Comparison of ENCODE assay signal across 9 cellular contexts in genomic region chr11:111870522-111870886, GRCh38. TPM values are rescaled to one million over a fixed set of nuclear protein-coding genes. Genes with fewer than 3 reads are reported as not detected.
DNase-seq lines count a peak whose midpoint lies in the region; ATAC-seq and TF ChIP-seq lines count a peak whose summit lies in the region.
"Had no signal": no experiment of that assay in that cellular context is flagged by ENCODE, and none has a peak within 500 bp of the region (broad histone marks: within the 10 kb centered on the region; RNA-seq: fewer than 3 reads in every experiment).

No MANE protein-coding gene starts in this region.

- no peaks in the 10 kb centered on the region for H3K9me3 Mint-ChIP-seq in activated T-cell treated with anti-CD3 and anti-CD28 coated beads, Interleukin-2, amount 50 U/mL, for 72 hours

- no peak overlapping the region for H4K5ac ChIP-seq in mesendoderm (ENCODE audit: low read length)

- H3K4ac ChIP-seq in mesendoderm (ENCODE audit: low read depth, low read length), result no peak overlapping the region

- H3K4me3 ChIP-seq in ascending aorta (peak overlapping the region; percentile 92 to 97), mesendoderm (ENCODE audit: low read length) (peak overlapping the region; percentile 77)

- H3K36me3 Mint-ChIP-seq in activated T-cell treated with anti-CD3 and anti-CD28 coated beads, Interleukin-2, amount 50 U/mL, for 72 hours (ENCODE audit: insufficient read depth in 2 of 2), result peaks cover 10 to 20% of the 10 kb centered on the region in 2 donors

- H3K27me3 Mint-ChIP-seq in activated T-cell treated with anti-CD3 and anti-CD28 coated beads, Interleukin-2, amount 50 U/mL, for 72 hours (ENCODE audit: low read depth), result no peaks in the 10 kb centered on the region

- H4K8ac ChIP-seq in mesendoderm (ENCODE audit: low read depth, low read length), result no peak overlapping the region

- no peak overlapping the region for H3K23ac ChIP-seq in mesendoderm (ENCODE audit: low read length)

- ATAC-seq in activated T-cell treated with anti-CD3 and anti-CD28 coated beads, Interleukin-2, amount 50 U/mL, for 72 hours (replicated peaks in 1 of 2), result peak; percentile 12 to 22
- ATAC-seq in HG03442 (IDR thresholded peaks at IDR 0.05; ENCODE audit: unreplicated experiment) (peak; percentile 2), HG02970 (IDR thresholded peaks at IDR 0.05; ENCODE audit: low FRiP score, unreplicated experiment) (no peak)

- peaks cover 0 to 8% of the 10 kb centered on the region in 2 donors for H3K4me1 ChIP-seq in ascending aorta
- no peaks in the 10 kb centered on the region for H3K4me1 ChIP-seq in mesendoderm (ENCODE audit: control insufficient read depth, low read depth, low read length)

- H3K27ac ChIP-seq in ascending aorta (peak overlapping the region; percentile 85 to 96), mesendoderm (ENCODE audit: low read depth, low read length) (no peak overlapping the region)

- peak overlapping the region; percentile 91 for H3K4me3 Mint-ChIP-seq in activated T-cell treated with anti-CD3 and anti-CD28 coated beads, Interleukin-2, amount 50 U/mL, for 72 hours

- H3K4me2 ChIP-seq in mesendoderm (ENCODE audit: low read length), result peak overlapping the region; percentile 70

- peaks cover 29% of the 10 kb centered on the region for H3K4me1 Mint-ChIP-seq in activated T-cell treated with anti-CD3 and anti-CD28 coated beads, Interleukin-2, amount 50 U/mL, for 72 hours (ENCODE audit: low read depth)

- TF ChIP-seq CTCF in ascending aorta (IDR thresholded peaks at IDR 0.05), result no peak

- H2BK120ac ChIP-seq in mesendoderm (ENCODE audit: low read depth, low read length), result no peak overlapping the region

- no peak overlapping the region for H2AK5ac ChIP-seq in mesendoderm (ENCODE audit: low read length)

- H2BK15ac ChIP-seq in mesendoderm (replicated peaks; ENCODE audit: low read depth), result no peak overlapping the region

- peaks cover 18 to 23% of the 10 kb centered on the region in 2 donors for H3K36me3 ChIP-seq in ascending aorta
- no peaks in the 10 kb centered on the region for H3K36me3 ChIP-seq in mesendoderm (ENCODE audit: control insufficient read depth, insufficient read depth, low read length)

- peak overlapping the region; percentile 76 for H3K27ac Mint-ChIP-seq in activated T-cell treated with anti-CD3 and anti-CD28 coated beads, Interleukin-2, amount 50 U/mL, for 72 hours

- H3K27me3 ChIP-seq in ascending aorta, result no peaks in the 10 kb centered on the region
- no peaks in the 10 kb centered on the region for H3K27me3 ChIP-seq in mesendoderm (ENCODE audit: insufficient read depth, low read length, poor library complexity)

- H3K9me3 ChIP-seq in ascending aorta, result no peaks in the 10 kb centered on the region

- no peaks in the 10 kb centered on the region for H3K79me1 ChIP-seq in mesendoderm (ENCODE audit: low read length)

- no peak overlapping the region for H3K18ac ChIP-seq in mesendoderm (ENCODE audit: low read length)

- H3K9ac ChIP-seq in mesendoderm (ENCODE audit: low read length), result peak overlapping the region; percentile 88

- H2BK5ac ChIP-seq in mesendoderm (ENCODE audit: low read length), result no peak overlapping the region

- no peaks in the 10 kb centered on the region for H3K79me2 ChIP-seq in mesendoderm (ENCODE audit: control insufficient read depth, insufficient read depth, low read length)

- no peak for DNase-seq in activated T-cell treated with anti-CD3 and anti-CD28 coated beads, Interleukin-2, amount 50 U/mL, for 72 hours
- no peak for DNase-seq in activated T-cell treated with anti-CD3 and anti-CD28 coated beads, Interleukin-2, amount 50 U/mL, for 48 hours
- no peak for DNase-seq in ascending aorta (ENCODE audit: low spot score in 2 of 2)
- DNase-seq in mesendoderm, result no peak
- DNase-seq in NCI-H774 (lab: John Stamatoyannopoulos, UW), result no peak
- no peak for DNase-seq in activated CD8-positive, alpha-beta memory T cell treated with anti-CD3 and anti-CD28 coated beads, Interleukin-2, amount 50 U/mL, for 4 hours

- intact Hi-C loops in ascending aorta (cut with DNase I), result loop anchor here (2.0 to 5.0 kb wide), 3 partner anchors 40 to 202 kb away; partner anchors contain the start of genes CRYAB, NKAPD1 and PIH1D2

- peak overlapping the region; percentile 93 for H3K56ac ChIP-seq in mesendoderm (ENCODE audit: low read length)

RNA-seq across cellular contexts. Expression of gene ALG9, which starts 0.9 kb away (rescaled TPM):
- total RNA-seq in activated T-cell treated with anti-CD3 and anti-CD28 coated beads, Interleukin-2, amount 50 U/mL, for 72 hours, result 10 to 100 TPM; 46.1 to 52.5 TPM
- total RNA-seq in ascending aorta, result 16.8 TPM
- polyA plus RNA-seq in mesendoderm (2013, experiment 1 of 2), result 36.5 TPM
- 34.0 TPM for polyA plus RNA-seq in mesendoderm (2013, experiment 2 of 2)

RNA-seq across cellular contexts. Expression of gene FDXACB1, which starts 8.5 kb away (rescaled TPM):
- total RNA-seq in activated T-cell treated with anti-CD3 and anti-CD28 coated beads, Interleukin-2, amount 50 U/mL, for 72 hours, result 1 to 10 TPM; 2.8 to 4.9 TPM
- total RNA-seq in ascending aorta, result 0.53 TPM
- 1.6 TPM for polyA plus RNA-seq in mesendoderm (2013, experiment 1 of 2)
- polyA plus RNA-seq in mesendoderm (2013, experiment 2 of 2), result 1.6 TPM

RNA-seq across cellular contexts. Expression of gene CFAP68, which starts 8.8 kb away (rescaled TPM):
- 10 to 100 TPM; 24.9 to 32.6 TPM for total RNA-seq in activated T-cell treated with anti-CD3 and anti-CD28 coated beads, Interleukin-2, amount 50 U/mL, for 72 hours
- total RNA-seq in ascending aorta, result not detected
- polyA plus RNA-seq in mesendoderm (2013, experiment 1 of 2), result 22.5 TPM
- 24.1 TPM for polyA plus RNA-seq in mesendoderm (2013, experiment 2 of 2)

RNA-seq across cellular contexts. Expression of gene CRYAB, which starts 41.1 kb away (rescaled TPM):
- total RNA-seq in activated T-cell treated with anti-CD3 and anti-CD28 coated beads, Interleukin-2, amount 50 U/mL, for 72 hours, result not detected
- 288 TPM for total RNA-seq in ascending aorta
- 3.4 TPM for polyA plus RNA-seq in mesendoderm (2013, experiment 1 of 2)
- polyA plus RNA-seq in mesendoderm (2013, experiment 2 of 2), result 4.2 TPM

RNA-seq across cellular contexts. Expression of gene HSPB2, which starts 42.0 kb away (rescaled TPM):
- total RNA-seq in activated T-cell treated with anti-CD3 and anti-CD28 coated beads, Interleukin-2, amount 50 U/mL, for 72 hours, result under 1 TPM in 1 of 2 donors, not detected in 1; 0.19 TPM
- not detected for total RNA-seq in ascending aorta
- 0.56 TPM for polyA plus RNA-seq in mesendoderm (2013, experiment 1 of 2)
- 0.53 TPM for polyA plus RNA-seq in mesendoderm (2013, experiment 2 of 2)
- total RNA-seq: glomerular endothelial cell had no signal

Comparison
In these comparisons a context has a peak if more than half of its experiments do, and no peak if none do; other contexts are left out.
1. RNA of gene CFAP68, which starts 8.8 kb away (total RNA-seq): 24.9 to 32.6 TPM in activated T-cell treated with anti-CD3 and anti-CD28 coated beads, Interleukin-2, amount 50 U/mL, for 72 hours; not detected in ascending aorta (single experiment); every median in the first group is over 10 times any median in the second.